10 cellular contexts compared by ENCODE assay signal in the genomic region with DNA sequence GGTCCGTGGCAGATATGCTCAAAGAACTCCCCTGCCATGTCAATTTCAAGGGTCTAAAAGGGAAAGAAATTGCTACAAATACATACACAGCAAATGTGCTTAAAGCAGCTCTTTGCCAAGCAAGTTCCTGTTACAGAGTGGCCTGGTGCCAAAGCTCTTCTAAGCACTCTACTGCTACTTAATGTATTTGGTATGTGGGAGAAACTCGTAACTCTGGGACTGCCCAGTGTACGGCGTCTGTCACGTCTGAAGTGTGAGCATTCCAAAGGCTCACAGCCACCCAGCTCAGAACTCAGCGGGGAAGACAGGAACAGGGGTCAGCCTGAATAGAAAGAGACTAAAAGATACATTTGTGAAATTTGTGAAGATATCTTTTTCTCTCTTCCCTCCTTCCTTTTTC. TPM values are rescaled to one million over a fixed set of nuclear protein-coding genes. Genes with fewer than 3 reads are reported as not detected.
DNase-seq lines count a peak whose midpoint lies in the region; TF ChIP-seq lines count a peak whose summit lies in the region.
"Had no signal": no experiment of that assay in that cellular context is flagged by ENCODE, and none has a peak within 500 bp of the region (broad histone marks: within the 10 kb centered on the region; RNA-seq: fewer than 3 reads in every experiment).

No MANE protein-coding gene starts in this region.

- peaks cover 2% of the 10 kb centered on the region for H3K27me3 Mint-ChIP-seq in endothelial cell (ENCODE audit: unreplicated experiment)
- H3K27me3 Mint-ChIP-seq in progenitor cell of endocrine pancreas = peaks cover 6% of the 10 kb centered on the region
- H3K27me3 Mint-ChIP-seq: naive B cell had no signal

- H3K36me3 ChIP-seq in mucosa of rectum (ENCODE audit: control insufficient read depth in 2 of 2, insufficient read depth in 2 of 2, low read length in 2 of 2) (no peaks in the 10 kb centered on the region), Karpas-422 (ENCODE audit: insufficient read depth, low read length) (no peaks in the 10 kb centered on the region)

- peak overlapping the region; percentile 18 to 31 for H3K27ac ChIP-seq in mucosa of rectum (ENCODE audit: low read depth in 2 of 2, low read length in 2 of 2)
- H3K27ac ChIP-seq in Karpas-422 (ENCODE audit: low read length) = no peak overlapping the region

- H3K4me1 ChIP-seq in mucosa of rectum (ENCODE audit: control insufficient read depth in 2 of 2, insufficient read depth in 2 of 2, low read length in 2 of 2) = no peaks in the 10 kb centered on the region
- no peaks in the 10 kb centered on the region for H3K4me1 ChIP-seq in Karpas-422 (ENCODE audit: low read length)

- peak overlapping the region; percentile 10 to 34 for H3K4me3 ChIP-seq in mucosa of rectum (ENCODE audit: low read length in 2 of 2)
- H3K4me3 ChIP-seq in Karpas-422 (ENCODE audit: low read length) = no peak overlapping the region
- H3K4me3 ChIP-seq: K562 had no signal

- H3K9ac ChIP-seq in mucosa of rectum (ENCODE audit: low read depth in 1 of 2, low read length in 2 of 2) = no peak overlapping the region
- H3K9ac ChIP-seq in Karpas-422 (ENCODE audit: low read length) = no peak overlapping the region

- H3K9me3 ChIP-seq in mucosa of rectum (ENCODE audit: control insufficient read depth in 2 of 2, low read length in 2 of 2) (no peaks in the 10 kb centered on the region), Karpas-422 (ENCODE audit: low read length) (peaks cover 13% of the 10 kb centered on the region)

- no peak overlapping the region for H3K4me3 Mint-ChIP-seq in endothelial cell (ENCODE audit: unreplicated experiment)
- H3K4me3 Mint-ChIP-seq in progenitor cell of endocrine pancreas (ENCODE audit: low read depth) = no peak overlapping the region
- H3K4me3 Mint-ChIP-seq: naive B cell had no signal

- TF ChIP-seq CTCF in endothelial cell (IDR thresholded peaks at IDR 0.05; ENCODE audit: unreplicated experiment) (no peak), progenitor cell of endocrine pancreas (IDR thresholded peaks at IDR 0.05; ENCODE audit: unreplicated experiment) (no peak)

- no peaks in the 10 kb centered on the region for H4K20me1 ChIP-seq in Karpas-422 (ENCODE audit: insufficient read depth, low read depth, low read length)

- H3K9me2 ChIP-seq in Karpas-422 (replicated peaks; ENCODE audit: insufficient read depth, low read length) = no peaks in the 10 kb centered on the region

- no peaks in the 10 kb centered on the region for H3K79me2 ChIP-seq in Karpas-422 (ENCODE audit: low read length)

- H3K36me3 Mint-ChIP-seq in endothelial cell (ENCODE audit: low read depth, unreplicated experiment) = no peaks in the 10 kb centered on the region
- no peaks in the 10 kb centered on the region for H3K36me3 Mint-ChIP-seq in progenitor cell of endocrine pancreas (ENCODE audit: insufficient read depth)
- H3K36me3 Mint-ChIP-seq: naive B cell had no signal

- no peaks in the 10 kb centered on the region for H3K27me3 ChIP-seq in mucosa of rectum (ENCODE audit: control insufficient read depth in 2 of 2, insufficient read depth in 2 of 2, low read length in 2 of 2)
- H3K27me3 ChIP-seq in Karpas-422 (ENCODE audit: low read length) = no peaks in the 10 kb centered on the region

- DNase-seq in H4 (ENCODE audit: low spot score) (peak; percentile 93), NCI-H69 (lab: John Stamatoyannopoulos, UW) (peak; percentile 84), endothelial cell (ENCODE audit: low spot score) (peak; percentile 15), progenitor cell of endocrine pancreas (ENCODE audit: low spot score, unreplicated experiment) (no peak), Karpas-422 (no peak)
- DNase-seq in activated naive CD4-positive, alpha-beta T cell (lab: John Stamatoyannopoulos, UW) = no peak
- no peak for DNase-seq in stimulated activated CD4-positive, alpha-beta T cell treated with anti-CD3 and anti-CD28 coated beads, Interleukin-1b, Interleukin-23, amount 100 ng/mL, for 48 hours
- DNase-seq: naive B cell had no signal

- H3K4me2 ChIP-seq in Karpas-422 (ENCODE audit: low read depth, low read length, poor library complexity, severe bottlenecking) = no peak overlapping the region

- no peaks in the 10 kb centered on the region for H3K9me3 Mint-ChIP-seq in endothelial cell (ENCODE audit: unreplicated experiment)
- no peaks in the 10 kb centered on the region for H3K9me3 Mint-ChIP-seq in progenitor cell of endocrine pancreas (ENCODE audit: low read depth)
- H3K9me3 Mint-ChIP-seq: naive B cell had no signal

- H3K4me1 Mint-ChIP-seq in endothelial cell (ENCODE audit: unreplicated experiment) (peaks cover 30% of the 10 kb centered on the region), progenitor cell of endocrine pancreas (ENCODE audit: low read depth) (peaks cover 13% of the 10 kb centered on the region)
- H3K4me1 Mint-ChIP-seq: naive B cell had no signal

- no peak overlapping the region for H2AFZ ChIP-seq in Karpas-422 (ENCODE audit: low read length)

- H3K27ac Mint-ChIP-seq in endothelial cell (ENCODE audit: unreplicated experiment) (peak overlapping the region; percentile 70), progenitor cell of endocrine pancreas (no peak overlapping the region)

RNA-seq across cellular contexts. Expression of gene RBMS3, which starts 54.6 kb away (rescaled TPM):
- 6.5 and 13.0 TPM in 2 replicates for total RNA-seq in H4 (2014; rRNA removed; shearing (Covaris generic))
- total RNA-seq in endothelial cell (ENCODE audit: unreplicated experiment) (30.9 TPM), progenitor cell of endocrine pancreas (3.8 and 5.1 TPM in 2 replicates)
- not detected in 2 replicates for total RNA-seq in Karpas-422 (2014; rRNA removed; shearing (Covaris generic); ENCODE audit: low replicate concordance)

Comparison
In these comparisons a context has a peak if more than half of its experiments do, and no peak if none do; other contexts are left out.
1. DNase-seq: peak in H4 (single experiment), NCI-H69 (single experiment) and endothelial cell (single experiment); none in activated naive CD4-positive, alpha-beta T cell (0 of 4), stimulated activated CD4-positive, alpha-beta T cell treated with anti-CD3 and anti-CD28 coated beads, Interleukin-1b, Interleukin-23, amount 100 ng/mL, for 48 hours (single experiment), progenitor cell of endocrine pancreas (single experiment) and Karpas-422 (single experiment).